8 cellular contexts compared by ENCODE assay signal in the genomic region with DNA sequence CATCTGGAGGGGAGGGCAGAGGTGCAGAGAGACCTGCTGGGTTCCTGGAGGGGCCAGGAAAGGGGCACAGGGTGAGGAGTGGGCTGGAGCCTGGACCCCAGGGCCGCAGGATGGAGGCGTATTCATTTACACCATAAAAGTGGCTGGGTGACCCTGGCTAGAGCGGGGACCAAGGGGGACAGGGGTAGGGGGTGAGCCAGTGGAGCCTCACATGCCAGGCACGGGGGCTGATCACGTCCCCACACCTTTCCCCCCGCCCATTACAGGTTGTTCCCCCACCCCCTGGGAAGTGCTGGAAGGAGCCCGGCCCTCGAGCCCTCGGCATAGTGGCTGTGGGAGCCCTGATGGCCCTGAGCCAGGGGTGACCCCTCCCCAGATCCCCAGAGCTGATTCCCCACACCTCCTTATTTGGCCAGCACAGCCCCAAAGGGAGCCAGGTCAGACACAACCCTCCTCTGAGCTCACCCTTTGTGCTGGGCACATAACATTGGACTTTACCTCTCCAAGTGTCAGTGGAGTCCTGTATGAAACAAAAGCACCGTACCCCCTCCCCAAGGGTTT. TPM values are rescaled to one million over a fixed set of nuclear protein-coding genes. Genes with fewer than 3 reads are reported as not detected.
DNase-seq lines count a peak whose midpoint lies in the region; ATAC-seq and TF ChIP-seq lines count a peak whose summit lies in the region.

No MANE protein-coding gene starts in this region.

- peak overlapping the region; percentile 86 for H3K4me3 Mint-ChIP-seq in activated naive CD4-positive, alpha-beta T cell treated with anti-CD3 and anti-CD28 coated beads for 36 hours

- peaks cover 24% of the 10 kb centered on the region for H3K4me1 Mint-ChIP-seq in activated naive CD4-positive, alpha-beta T cell treated with anti-CD3 and anti-CD28 coated beads for 36 hours (ENCODE audit: low read depth)

- ATAC-seq in activated naive CD4-positive, alpha-beta T cell treated with anti-CD3 and anti-CD28 coated beads, Interleukin-2, amount 50 U/mL, for 72 hours = peak; percentile 23 to 27
- ATAC-seq in left lobe of liver = peak; percentile 20
- no peak for ATAC-seq in GM19324 (IDR thresholded peaks at IDR 0.05; ENCODE audit: low FRiP score, unreplicated experiment)

- in situ Hi-C loops in transverse colon (cut with MboI; ENCODE audit: low pct_ligation_motif_present in 1 of 4, low pct_unique_long_range_greater_than_20kb in 1 of 4, low sequenced_read_pairs in 3 of 4) = no loop called here

- peak overlapping the region; percentile 46 to 74 (median 65) for H3K4me3 ChIP-seq in transverse colon

- intact Hi-C loops in activated naive CD4-positive, alpha-beta T cell treated with anti-CD3 and anti-CD28 coated beads for 36 hours (cut with micrococcal nuclease) = loop anchor here (1.0 to 10.0 kb wide), 6 partner anchors 9 to 535 kb away; partner anchors contain the start of genes CDK2AP2, CHKA, NDUFS8 and PITPNM1
- intact Hi-C loops in transverse colon (cut with DNase I; ENCODE audit: low total_unique reads) = loop anchor here (10.0 kb wide), 1 partner anchor 85 kb away; the partner anchor contains the start of gene CHKA

- H3K4me1 ChIP-seq in transverse colon = peaks cover 17 to 50% (median 34%) of the 10 kb centered on the region in 4 donors

- DNase-seq in activated naive CD4-positive, alpha-beta T cell treated with anti-CD3 and anti-CD28 coated beads for 36 hours = no peak
- no peak for DNase-seq in activated naive CD4-positive, alpha-beta T cell treated with anti-CD3 and anti-CD28 coated beads, Interleukin-2, amount 50 U/mL, for 16 hours
- no peak for DNase-seq in activated naive CD4-positive, alpha-beta T cell treated with anti-CD3 and anti-CD28 coated beads, Interleukin-2, amount 50 U/mL, for 72 hours (ENCODE audit: low spot score in 2 of 2)
- DNase-seq in left lobe of liver (ENCODE audit: low spot score) (no peak), transverse colon (no peak), NAMALWA (ENCODE audit: low spot score) (no peak), NCI-H1092 (lab: John Stamatoyannopoulos, UW) (no peak)

- no peaks in the 10 kb centered on the region for H3K9me3 Mint-ChIP-seq in activated naive CD4-positive, alpha-beta T cell treated with anti-CD3 and anti-CD28 coated beads for 36 hours
- no peaks in the 10 kb centered on the region for H3K9me3 Mint-ChIP-seq in activated naive CD4-positive, alpha-beta T cell treated with anti-CD3 and anti-CD28 coated beads, Interleukin-2, amount 50 U/mL, for 72 hours

- H3K36me3 Mint-ChIP-seq in activated naive CD4-positive, alpha-beta T cell treated with anti-CD3 and anti-CD28 coated beads for 36 hours (ENCODE audit: low read depth) = peaks cover 4% of the 10 kb centered on the region
- H3K36me3 Mint-ChIP-seq in activated naive CD4-positive, alpha-beta T cell treated with anti-CD3 and anti-CD28 coated beads, Interleukin-2, amount 50 U/mL, for 72 hours = peaks cover 10 to 17% of the 10 kb centered on the region in 2 donors

- H3K27ac ChIP-seq in transverse colon = peak overlapping the region; percentile 86 to 93 (median 90)

- CTCF ChIA-PET in activated naive CD4-positive, alpha-beta T cell treated with anti-CD3 and anti-CD28 coated beads for 36 hours (lab: Charles Lee) = no interaction called here

- H3K9me3 ChIP-seq in transverse colon = no peaks in the 10 kb centered on the region

- 7% methylated on average over 10 of the region's 10 CpGs; no CpG with 5 or more reads in 1 of the 2 donors for WGBS in transverse colon (ENCODE audit: low coverage in 1 of 2), 2 donors

- no peak for TF ChIP-seq EP300 in transverse colon (IDR thresholded peaks at IDR 0.05; ENCODE audit: low read depth)

- no peaks in the 10 kb centered on the region for H3K27me3 Mint-ChIP-seq in activated naive CD4-positive, alpha-beta T cell treated with anti-CD3 and anti-CD28 coated beads for 36 hours (ENCODE audit: low read depth)

- TF ChIP-seq POLR2A in transverse colon (IDR thresholded peaks at IDR 0.05) = no peak

- H3K36me3 ChIP-seq in transverse colon = peaks cover 0 to 6% (median 2%) of the 10 kb centered on the region in 4 donors

- no peaks in the 10 kb centered on the region for H3K27me3 ChIP-seq in transverse colon

- TF ChIP-seq CTCF in transverse colon (IDR thresholded peaks at IDR 0.05) = no peak

- H3K27ac Mint-ChIP-seq in activated naive CD4-positive, alpha-beta T cell treated with anti-CD3 and anti-CD28 coated beads for 36 hours = peak overlapping the region; percentile 88
- H3K27ac Mint-ChIP-seq in activated naive CD4-positive, alpha-beta T cell treated with anti-CD3 and anti-CD28 coated beads, Interleukin-2, amount 50 U/mL, for 72 hours = peak overlapping the region; percentile 95 to 97

RNA-seq across cellular contexts. Expression of gene TCIRG1, which starts 0.8 kb away (rescaled TPM):
- total RNA-seq in activated naive CD4-positive, alpha-beta T cell treated with anti-CD3 and anti-CD28 coated beads for 36 hours = 100 to 1,000 TPM; 137 to 141 TPM
- 100 to 1,000 TPM; 226 to 295 TPM for total RNA-seq in activated naive CD4-positive, alpha-beta T cell treated with anti-CD3 and anti-CD28 coated beads, Interleukin-2, amount 50 U/mL, for 72 hours
- 66.5 TPM for total RNA-seq in left lobe of liver
- total RNA-seq in transverse colon = 100 to 1,000 TPM; 260 to 697 (median 380) TPM

RNA-seq across cellular contexts. Expression of gene NDUFS8, which starts 9.1 kb away (rescaled TPM):
- total RNA-seq in activated naive CD4-positive, alpha-beta T cell treated with anti-CD3 and anti-CD28 coated beads for 36 hours = 100 to 1,000 TPM; 142 to 162 TPM
- 100 to 1,000 TPM; 139 to 236 TPM for total RNA-seq in activated naive CD4-positive, alpha-beta T cell treated with anti-CD3 and anti-CD28 coated beads, Interleukin-2, amount 50 U/mL, for 72 hours
- total RNA-seq in left lobe of liver (104 TPM), transverse colon (100 to 1,000 TPM; 155 to 226 (median 188) TPM)

RNA-seq across cellular contexts. Expression of gene ALDH3B1, which starts 29.5 kb away (rescaled TPM):
- not detected for total RNA-seq in activated naive CD4-positive, alpha-beta T cell treated with anti-CD3 and anti-CD28 coated beads for 36 hours
- total RNA-seq in activated naive CD4-positive, alpha-beta T cell treated with anti-CD3 and anti-CD28 coated beads, Interleukin-2, amount 50 U/mL, for 72 hours = under 1 TPM in 1 of 2 donors, not detected in 1; 0.11 TPM
- total RNA-seq in left lobe of liver (3.2 TPM), transverse colon (10 to 100 TPM; 12.1 to 14.9 (median 13.5) TPM)

RNA-seq across cellular contexts. Expression of gene UNC93B1, which starts 35.7 kb away (rescaled TPM):
- 10 to 100 TPM; 18.4 to 19.0 TPM for total RNA-seq in activated naive CD4-positive, alpha-beta T cell treated with anti-CD3 and anti-CD28 coated beads for 36 hours
- 10 to 100 TPM in 1 of 2 donors, 1 to 10 TPM in 1; 7.7 to 23.6 TPM for total RNA-seq in activated naive CD4-positive, alpha-beta T cell treated with anti-CD3 and anti-CD28 coated beads, Interleukin-2, amount 50 U/mL, for 72 hours
- total RNA-seq in left lobe of liver (18.9 TPM), transverse colon (10 to 100 TPM; 32.2 to 67.7 (median 54.7) TPM)
